ENCODE assay signal across 8 cellular contexts in the genomic region with DNA sequence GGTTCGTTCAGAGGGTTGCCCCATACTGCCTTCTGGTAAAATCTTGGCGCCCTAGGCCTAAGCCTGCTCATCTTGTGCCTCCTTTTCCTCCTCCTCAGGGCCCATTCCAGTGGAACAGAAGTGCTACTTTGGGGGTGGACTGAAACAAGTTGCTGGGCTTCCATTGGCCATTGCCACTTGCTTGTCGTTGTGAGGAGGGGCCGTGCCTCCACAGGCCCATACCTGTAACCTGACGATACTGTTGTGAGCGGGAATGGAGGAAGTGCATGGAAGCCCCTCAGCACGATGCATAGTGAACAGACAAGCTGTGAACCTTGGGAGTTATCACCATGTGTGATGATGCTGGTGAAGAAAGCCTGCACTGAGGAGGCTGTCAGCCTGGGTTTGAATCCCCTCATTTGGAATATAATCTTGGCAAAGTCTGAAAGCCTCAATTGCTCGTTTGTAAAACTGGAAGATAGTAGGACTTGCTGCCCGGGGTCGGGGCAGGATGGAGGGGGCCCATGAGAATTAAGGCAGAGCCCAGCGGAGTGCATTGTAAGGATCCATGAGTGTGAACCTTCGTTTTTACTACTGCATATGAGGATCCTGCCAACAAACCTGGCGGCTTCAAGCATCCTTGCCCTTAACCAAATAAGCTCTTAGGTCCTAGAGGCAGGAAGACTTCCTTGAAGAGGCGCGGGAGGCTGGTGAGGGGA. TPM values are rescaled to one million over a fixed set of nuclear protein-coding genes. Genes with fewer than 3 reads are reported as not detected.
DNase-seq lines count a peak whose midpoint lies in the region; ATAC-seq lines count a peak whose summit lies in the region.

No MANE protein-coding gene starts in this region.

- H2AFZ ChIP-seq in neuronal stem cell (ENCODE audit: low read length) = peak overlapping the region; percentile 97

- POLR2A ChIA-PET in CD8-positive, alpha-beta memory T cell (lab: Charles Lee) = no interaction called here

- H3K4me1 Mint-ChIP-seq in CD8-positive, alpha-beta memory T cell = peaks cover 10 to 20% (median 11%) of the 10 kb centered on the region in 3 donors
- H3K4me1 Mint-ChIP-seq in effector memory CD8-positive, alpha-beta T cell (ENCODE audit: low read depth in 2 of 2) = peaks cover 9 to 13% of the 10 kb centered on the region in 2 donors

- CTCF ChIA-PET in CD8-positive, alpha-beta memory T cell (lab: Charles Lee) = no interaction called here

- H3K36me3 ChIP-seq in CD8-positive, alpha-beta memory T cell (ENCODE audit: insufficient read depth, low read length) = no peaks in the 10 kb centered on the region
- H3K36me3 ChIP-seq in neuronal stem cell (replicated peaks in 1 of 2; ENCODE audit: control insufficient read depth in 2 of 2, insufficient read depth in 2 of 2, low read length in 2 of 2) = no peaks in the 10 kb centered on the region

- peaks cover 0 to 1% (median 0%) of the 10 kb centered on the region in 5 donors for H3K9me3 Mint-ChIP-seq in CD8-positive, alpha-beta memory T cell
- H3K9me3 Mint-ChIP-seq in effector memory CD8-positive, alpha-beta T cell = no peaks in the 10 kb centered on the region

- H3K4me3 ChIP-seq in CD8-positive, alpha-beta memory T cell (ENCODE audit: low read length) = no peak overlapping the region
- peak overlapping the region in 1 of 2 donors; percentile 42 for H3K4me3 ChIP-seq in neuronal stem cell (ENCODE audit: low read length in 2 of 2)

- H3K9ac ChIP-seq in neuronal stem cell (ENCODE audit: low read depth, low read length, poor library complexity) = no peak overlapping the region

- no peaks in the 10 kb centered on the region for H3K36me3 Mint-ChIP-seq in CD8-positive, alpha-beta memory T cell
- peaks cover 7% of the 10 kb centered on the region for H3K36me3 Mint-ChIP-seq in effector memory CD8-positive, alpha-beta T cell (ENCODE audit: insufficient read depth)

- H3K79me1 ChIP-seq in neuronal stem cell (ENCODE audit: low read depth, low read length) = no peaks in the 10 kb centered on the region

- H3K4me2 ChIP-seq in neuronal stem cell (ENCODE audit: insufficient read depth, low read length, poor library complexity, severe bottlenecking) = peak overlapping the region; percentile 72

- no peak for ATAC-seq in effector memory CD8-positive, alpha-beta T cell (replicated peaks)
- ATAC-seq in HG02642 (IDR thresholded peaks at IDR 0.05; ENCODE audit: poor library complexity, unreplicated experiment) (no peak), GM19023 (IDR thresholded peaks at IDR 0.05; ENCODE audit: unreplicated experiment) (no peak), esophagus mucosa (no peak)

- no peak overlapping the region for H2BK120ac ChIP-seq in neuronal stem cell (ENCODE audit: low read depth, low read length)

- no peak overlapping the region for H2BK15ac ChIP-seq in neuronal stem cell (ENCODE audit: low read length)

- H2BK12ac ChIP-seq in neuronal stem cell (ENCODE audit: low read length) = no peak overlapping the region

- H4K91ac ChIP-seq in neuronal stem cell (ENCODE audit: low read depth, low read length, poor library complexity) = no peak overlapping the region

- H4K8ac ChIP-seq in neuronal stem cell (ENCODE audit: low read depth, low read length) = no peak overlapping the region

- no peak overlapping the region for H3K4ac ChIP-seq in neuronal stem cell (ENCODE audit: low read length)

- no peak overlapping the region for H3K14ac ChIP-seq in neuronal stem cell (ENCODE audit: low read length)

- peaks cover 15% of the 10 kb centered on the region for H3K27me3 ChIP-seq in CD8-positive, alpha-beta memory T cell (ENCODE audit: insufficient read depth, low read length, poor library complexity, severe bottlenecking)
- H3K27me3 ChIP-seq in neuronal stem cell (ENCODE audit: control insufficient read depth in 3 of 3, insufficient read depth in 3 of 3, low read depth in 1 of 3, low read length in 3 of 3) = peaks cover 0 to 45% (median 19%) of the 10 kb centered on the region in 3 experiments

- peaks cover 28 to 77% of the 10 kb centered on the region in 2 donors for H3K27me3 Mint-ChIP-seq in CD8-positive, alpha-beta memory T cell
- H3K27me3 Mint-ChIP-seq in effector memory CD8-positive, alpha-beta T cell = peaks cover 55 to 79% of the 10 kb centered on the region in 2 donors

- H3K27ac Mint-ChIP-seq in CD8-positive, alpha-beta memory T cell = peak overlapping the region in 3 of 8 donors; percentile 7 to 34 (median 17)
- no peak overlapping the region for H3K27ac Mint-ChIP-seq in effector memory CD8-positive, alpha-beta T cell

- H2AK5ac ChIP-seq in neuronal stem cell (ENCODE audit: low read depth, low read length) = no peak overlapping the region

- no peak overlapping the region for H3K23ac ChIP-seq in neuronal stem cell (ENCODE audit: low read depth, low read length, poor library complexity)

- H3K4me3 Mint-ChIP-seq in CD8-positive, alpha-beta memory T cell = peak overlapping the region; percentile 36 to 86 (median 78)
- peak overlapping the region; percentile 76 to 85 for H3K4me3 Mint-ChIP-seq in effector memory CD8-positive, alpha-beta T cell

- H3K27ac ChIP-seq in CD8-positive, alpha-beta memory T cell (ENCODE audit: low read depth, low read length) = no peak overlapping the region
- H3K27ac ChIP-seq in neuronal stem cell (replicated peaks; ENCODE audit: low read length) = no peak overlapping the region

- no peak for DNase-seq in CD8-positive, alpha-beta memory T cell
- peak; percentile 56 for DNase-seq in NCI-H460 (ENCODE audit: extremely low read depth, low read depth)
- DNase-seq in effector memory CD8-positive, alpha-beta T cell = no peak
- DNase-seq in neuronal stem cell (ENCODE audit: low spot score) = no peak
- DNase-seq in stimulated activated CD4-positive, alpha-beta T cell treated with anti-CD3 and anti-CD28 coated beads, Interleukin-4, amount 100 ng/mL, for 1 hour = no peak

- H2BK5ac ChIP-seq in neuronal stem cell (ENCODE audit: low read length) = no peak overlapping the region

- no peak overlapping the region for H3K18ac ChIP-seq in neuronal stem cell (ENCODE audit: low read length)

- H3K4me1 ChIP-seq in CD8-positive, alpha-beta memory T cell (ENCODE audit: insufficient read depth, low read length) = peaks cover 6% of the 10 kb centered on the region
- H3K4me1 ChIP-seq in neuronal stem cell (ENCODE audit: control insufficient read depth in 2 of 2, insufficient read depth in 1 of 2, low read depth in 1 of 2, low read length in 2 of 2) = peaks cover 4 to 5% of the 10 kb centered on the region in 2 donors

- WGBS in neuronal stem cell (ENCODE audit: extremely low coverage in 2 of 2, insufficient read length in 2 of 2, insufficient replicate concordance in 1 of 2), 2 donors = no CpG with 5 or more reads among the region's 15 CpGs

- no peaks in the 10 kb centered on the region for H3K9me3 ChIP-seq in CD8-positive, alpha-beta memory T cell (ENCODE audit: low read length)
- H3K9me3 ChIP-seq in neuronal stem cell (replicated peaks in 1 of 2; ENCODE audit: control insufficient read depth in 2 of 2, insufficient read depth in 1 of 2, low read depth in 1 of 2, low read length in 2 of 2) = no peaks in the 10 kb centered on the region

RNA-seq across cellular contexts. Expression of gene PAPSS2, which starts 0.7 kb away (rescaled TPM):
- under 1 TPM; 0.18 to 0.46 TPM for total RNA-seq in CD8-positive, alpha-beta memory T cell
- polyA plus RNA-seq in CD8-positive, alpha-beta memory T cell = 0.08 TPM
- 209 and 218 TPM in 2 replicates for total RNA-seq in NCI-H460 (2014; rRNA removed; shearing (Covaris generic))
- 105 and 143 TPM in 2 replicates for polyA plus RNA-seq in NCI-H460 (2014; cell fraction: nucleus; rRNA removed)
- 1.1 TPM for polyA plus RNA-seq in neuronal stem cell (2013, experiment 1 of 2)
- polyA plus RNA-seq in neuronal stem cell (2013, experiment 2 of 2) = 1.3 TPM
- total RNA-seq in esophagus mucosa = 10.4 TPM

Comparison
In these comparisons a context has a peak if more than half of its experiments do, and no peak if none do; other contexts are left out.
1. RNA of gene PAPSS2, which starts 0.7 kb away (total RNA-seq): 209 to 218 TPM in NCI-H460; 10.4 TPM in esophagus mucosa (single experiment) and 0.18 to 0.46 TPM in CD8-positive, alpha-beta memory T cell; every median in the first group is over 10 times any median in the second.